In the genomic region with DNA sequence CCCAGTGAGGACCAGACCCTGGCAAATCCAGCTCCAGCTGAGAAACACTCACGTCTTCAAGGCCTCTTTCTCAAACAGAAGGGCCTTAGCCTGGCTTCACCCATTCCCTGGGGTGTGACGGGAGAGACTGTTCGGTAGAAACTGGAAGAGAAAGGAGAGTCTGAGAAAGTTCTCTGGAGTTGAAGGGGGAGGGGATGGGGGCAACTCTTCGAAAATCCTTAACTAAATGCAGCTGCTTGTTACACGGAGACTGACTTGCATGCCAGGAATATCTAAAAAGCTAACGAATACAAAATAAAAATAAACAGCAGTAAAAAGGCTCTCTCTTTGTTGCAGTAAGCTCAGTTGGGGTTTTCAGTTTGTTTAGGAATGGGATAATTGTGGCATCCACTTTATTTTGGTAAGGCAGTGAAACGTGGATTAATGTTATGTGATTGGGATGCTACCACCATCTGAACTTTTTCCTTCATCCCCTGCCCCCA, we compare ENCODE assay signal across 13 cellular contexts. TPM values are rescaled to one million over a fixed set of nuclear protein-coding genes. Genes with fewer than 3 reads are reported as not detected.
DNase-seq lines count a peak whose midpoint lies in the region; ATAC-seq, FAIRE-seq and TF ChIP-seq lines count a peak whose summit lies in the region.
"Had no signal": no experiment of that assay in that cellular context is flagged by ENCODE, and none has a peak within 500 bp of the region (broad histone marks: within the 10 kb centered on the region; RNA-seq: fewer than 3 reads in every experiment).

No MANE protein-coding gene starts in this region.

- FAIRE-seq in A549 (lab: Jason Lieb, UNC), result no peak

- no peak for TF ChIP-seq RAD21 in A549 (conservative IDR thresholded peaks at IDR 0.05 in 1 of 2, IDR thresholded peaks at IDR 0.05 in 1 of 2)

- peaks cover 51% of the 10 kb centered on the region for H3K4me1 ChIP-seq in A549
- H3K4me1 ChIP-seq: HAP-1 had no signal

- no peak overlapping the region for H3K27ac ChIP-seq in A549
- H3K27ac ChIP-seq: pancreas had no signal

- peak overlapping the region; percentile 20; the same call in 1 of the 3 replicates for H3K4me2 ChIP-seq in A549

- no peak for ATAC-seq in A549
- ATAC-seq in HG03565 (IDR thresholded peaks at IDR 0.05; ENCODE audit: unreplicated experiment), result no peak
- ATAC-seq: pancreas had no signal

- no peak for TF ChIP-seq CTCF in A549 (IDR thresholded peaks at IDR 0.05)
- TF ChIP-seq CTCF in HFF-Myc (IDR thresholded peaks at IDR 0.05; ENCODE audit: low read depth, low read length, missing control alignments), result no peak

- TF ChIP-seq POLR2A in A549 (IDR thresholded peaks at IDR 0.05; ENCODE audit: low read length), result no peak

- no peaks in the 10 kb centered on the region for H3K9me3 ChIP-seq in A549
- H3K9me3 ChIP-seq: HAP-1, pancreas had no signal

- no peak for TF ChIP-seq EP300 in A549 (IDR thresholded peaks at IDR 0.05)

- CTCF ChIA-PET in A549 (lab: Yijun Ruan, JAX), result interaction anchor here (1.9 to 2.0 kb wide), 2 partner anchors 87 to 358 kb away, joined by 5 to 6 read pairs; no protein-coding TSS in a partner anchor

- H3K4me3 ChIP-seq in A549 (no peak overlapping the region), HFF-Myc (replicated peaks; ENCODE audit: low read depth, low read length) (no peak overlapping the region)
- H3K4me3 ChIP-seq: HAP-1, pancreas had no signal

- DNase-seq in A549 (ENCODE audit: low read depth in 1 of 2, low spot score in 1 of 2) (no peak), HFF-Myc (ENCODE audit: extremely low read depth, low read depth) (peak; percentile 36), dedifferentiated amniotic fluid mesenchymal stem cell (ENCODE audit: extremely low spot score) (peak; percentile 60), left kidney (ENCODE audit: low read depth, low spot score) (peak; percentile 30), inferior parietal cortex (ENCODE audit: extremely low spot score) (no peak), iPS-NIHi11 (ENCODE audit: low spot score) (no peak), DMS53 (lab: John Stamatoyannopoulos, UW) (no peak)
- DNase-seq: ACHN, activated gamma-delta T cell treated with Interleukin-2 at 50 U/mL for 16 hours, Kasumi-1, pancreas had no signal

- POLR2A ChIA-PET in A549 (lab: Yijun Ruan, JAX), result no interaction called here

- 65% methylated on average over 7 of the region's 7 CpGs for WGBS in A549 (ENCODE audit: missing lambda C conversion rate)

TF ChIP-seq in A549, 52 proteins besides CTCF, POLR2A, EP300 and RAD21:
- no peak for TF ChIP-seq ELK1 (IDR thresholded peaks at IDR 0.05; ENCODE audit: low read depth, low read length)
- TF ChIP-seq KDM5A (IDR thresholded peaks at IDR 0.05), result no peak
- TF ChIP-seq FOXS1 (CRISPR knock-in tag; IDR thresholded peaks at IDR 0.05), result no peak
- no peak for TF ChIP-seq HOXB5 (CRISPR knock-in tag; IDR thresholded peaks at IDR 0.05)
- no peak for TF ChIP-seq ZNF302 (CRISPR knock-in tag; IDR thresholded peaks at IDR 0.05)
- TF ChIP-seq CEBPB (IDR thresholded peaks at IDR 0.05), result no peak
- no peak for TF ChIP-seq CHD4 (IDR thresholded peaks at IDR 0.05; ENCODE audit: borderline replicate concordance)
- TF ChIP-seq RCOR1 (IDR thresholded peaks at IDR 0.05; ENCODE audit: low read depth, low read length), result no peak
- TF ChIP-seq BHLHE40 (IDR thresholded peaks at IDR 0.05; ENCODE audit: low read depth, low read length), result no peak

RNA-seq across cellular contexts. Expression of gene ROR1, which starts 5.6 kb away (rescaled TPM):
- polyA plus RNA-seq in A549 (2011; rRNA removed), result 19.0 and 29.3 TPM in 2 replicates
- 5.1 and 6.5 TPM in 2 replicates for polyA plus RNA-seq in A549 (2012; cell fraction: cytosol; rRNA removed)
- polyA plus RNA-seq in A549 (2012; cell fraction: nucleus; rRNA removed), result 7.0 and 8.2 TPM in 2 replicates
- polyA plus RNA-seq in A549 (2017; fragmentation: RNase III; extraction: RNeasy Plus Mini Kit Qiagen cat#74134 plus additional on column Dnase treatment), result 6.5 to 9.4 TPM (median 8.2 TPM) in 3 replicates
- 55.0 and 55.8 TPM in 2 replicates for polyA minus RNA-seq in A549 (2011; rRNA and poly(A)+ RNA removed)

Comparison
In these comparisons a context has a peak if more than half of its experiments do, and no peak if none do; other contexts are left out.
1. DNase-seq: peak in HFF-Myc (single experiment), dedifferentiated amniotic fluid mesenchymal stem cell (single experiment) and left kidney (single experiment); none in A549 (0 of 2), inferior parietal cortex (single experiment), iPS-NIHi11 (single experiment) and DMS53 (single experiment).